23 cellular contexts compared by ENCODE assay signal in the genomic region with DNA sequence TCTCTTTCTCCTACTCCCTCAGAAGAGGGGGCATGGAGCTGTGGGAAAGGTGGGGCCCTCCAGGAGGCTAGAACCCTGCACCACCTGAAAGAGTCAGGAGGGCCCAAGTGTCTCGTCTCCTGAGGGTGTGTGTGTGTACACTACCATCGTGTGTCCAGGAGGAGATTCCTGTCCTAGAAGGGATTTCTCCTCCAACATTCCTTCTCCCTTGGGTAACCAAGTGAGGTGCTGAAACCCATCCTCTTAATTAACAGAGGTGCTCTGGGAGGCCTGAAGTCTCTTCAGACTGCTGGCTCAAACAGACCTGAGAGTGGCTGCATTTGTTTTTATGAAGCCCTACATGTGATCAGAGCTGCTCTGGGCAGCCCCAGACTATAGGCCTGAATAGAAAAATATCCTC.
"Had no signal": no experiment of that assay in that cellular context is flagged by ENCODE, and none has a peak within 500 bp of the region (broad histone marks: within the 10 kb centered on the region; RNA-seq: fewer than 3 reads in every experiment).

No MANE protein-coding gene starts in this region.

- H3K9me3 Mint-ChIP-seq: activated naive CD4-positive, alpha-beta T cell treated with anti-CD3 and anti-CD28 coated beads, Interleukin-2, amount 50 U/mL, for 72 hours; activated naive CD8-positive, alpha-beta T cell treated with anti-CD3 and anti-CD28 coated beads, Interleukin-2, amount 50 U/mL, for 24 hours; activated T-cell treated with anti-CD3 and anti-CD28 coated beads, Interleukin-2, amount 50 U/mL, for 4 hours; T-helper 1 cell treated with Interleukin-12 subunit alpha and Interleukin-12 subunit beta and Interleukin-4 antibody, amounts not matched to agents 30 μg/mL and 1 μg/mL, for 36 hours; WTC11 had no signal

- H3K9me3 ChIP-seq: ascending aorta, body of pancreas, Peyer's patch had no signal

- H3K4me1 ChIP-seq: ascending aorta, Peyer's patch had no signal

- H3K27me3 Mint-ChIP-seq: activated naive CD8-positive, alpha-beta T cell treated with anti-CD3 and anti-CD28 coated beads, Interleukin-2, amount 50 U/mL, for 24 hours had no signal

- H3K27ac Mint-ChIP-seq: activated naive CD4-positive, alpha-beta T cell treated with anti-CD3 and anti-CD28 coated beads, Interleukin-2, amount 50 U/mL, for 72 hours; activated naive CD8-positive, alpha-beta T cell treated with anti-CD3 and anti-CD28 coated beads, Interleukin-2, amount 50 U/mL, for 24 hours; T-helper 1 cell treated with Interleukin-12 subunit alpha and Interleukin-12 subunit beta and Interleukin-4 antibody, amounts not matched to agents 30 μg/mL and 1 μg/mL, for 36 hours; WTC11 had no signal

- H3K36me3 ChIP-seq: ascending aorta, Peyer's patch had no signal

- H3K36me3 Mint-ChIP-seq: activated naive CD4-positive, alpha-beta T cell treated with anti-CD3 and anti-CD28 coated beads, Interleukin-2, amount 50 U/mL, for 72 hours; WTC11 had no signal

- DNase-seq: activated CD4-positive, alpha-beta T cell treated with anti-CD3 and anti-CD28 coated beads for 48 hours; activated CD4-positive, alpha-beta T cell treated with anti-CD3 and anti-CD28 coated beads, Interleukin-2, amount 50 U/mL, for 4 hours; activated CD4-positive, CD25-positive, alpha-beta regulatory T cell treated with anti-CD3 and anti-CD28 coated beads, Interleukin-2, amount 50 U/mL, for 72 hours; activated effector memory CD4-positive, alpha-beta T cell treated with anti-CD3 and anti-CD28 coated beads, Interleukin-2, amount 50 U/mL, for 16 hours; activated naive CD4-positive, alpha-beta T cell treated with Interleukin-2 at 50 U/mL for 16 hours; activated naive CD8-positive, alpha-beta T cell treated with anti-CD3 and anti-CD28 coated beads, Interleukin-2, amount 50 U/mL, for 24 hours; activated T-cell treated with anti-CD3 and anti-CD28 coated beads, Interleukin-2, amount 50 U/mL, for 4 hours; amniotic stem cell; body of pancreas; Kasumi-1; KBM-7; NCI-H1048; NCI-H146; NCI-H187 treated with DMSO at 0.1 percent for 48 hours; NCI-H2081 treated with DMSO at 0.1 percent for 48 hours; NCI-H446; NCI-H524; Peyer's patch; Right ventricle myocardium superior had no signal

- H3K4me3 ChIP-seq: ascending aorta, body of pancreas, Peyer's patch had no signal

- H3K4me3 Mint-ChIP-seq: activated naive CD8-positive, alpha-beta T cell treated with anti-CD3 and anti-CD28 coated beads, Interleukin-2, amount 50 U/mL, for 24 hours; activated T-cell treated with anti-CD3 and anti-CD28 coated beads, Interleukin-2, amount 50 U/mL, for 4 hours; T-helper 1 cell treated with Interleukin-12 subunit alpha and Interleukin-12 subunit beta and Interleukin-4 antibody, amounts not matched to agents 30 μg/mL and 1 μg/mL, for 36 hours; WTC11 had no signal

- H3K4me1 Mint-ChIP-seq: activated naive CD8-positive, alpha-beta T cell treated with anti-CD3 and anti-CD28 coated beads, Interleukin-2, amount 50 U/mL, for 24 hours had no signal

- H3K27me3 ChIP-seq: ascending aorta, body of pancreas, Peyer's patch had no signal
